ENCODE assay signal across 15 cellular contexts in genomic region chr1:115317101-115318012, GRCh38. TPM values are rescaled to one million over a fixed set of nuclear protein-coding genes. Genes with fewer than 3 reads are reported as not detected.
DNase-seq lines count a peak whose midpoint lies in the region; ATAC-seq, FAIRE-seq and TF ChIP-seq lines count a peak whose summit lies in the region.
"Had no signal": no experiment of that assay in that cellular context is flagged by ENCODE, and none has a peak within 500 bp of the region (broad histone marks: within the 10 kb centered on the region; RNA-seq: fewer than 3 reads in every experiment).

No MANE protein-coding gene starts in this region.

- no peaks in the 10 kb centered on the region for H3K27me3 Mint-ChIP-seq in chondrocyte (ENCODE audit: low read depth)

- H3K4me1 Mint-ChIP-seq in chondrocyte (ENCODE audit: low read depth), result peaks cover 82% of the 10 kb centered on the region

- DNase-seq in NCI-H2227 (lab: John Stamatoyannopoulos, UW; ENCODE audit: unreplicated experiment) (peak; percentile 33), NCI-H2227 treated with DMSO at 0.1 percent for 48 hours (lab: John Stamatoyannopoulos, UW) (no peak), NCI-H2196 (lab: John Stamatoyannopoulos, UW; ENCODE audit: unreplicated experiment) (peak; percentile 79), chondrocyte (ENCODE audit: low spot score) (no peak), urothelium cell line (ENCODE audit: low spot score) (peak; percentile 30), cerebellar cortex (ENCODE audit: low spot score) (no peak)
- DNase-seq: activated CD4-positive, alpha-beta memory T cell treated with anti-CD3 and anti-CD28 coated beads for 36 hours; activated effector memory CD4-positive, alpha-beta T cell treated with Interleukin-2 at 50 U/mL for 16 hours; Caco-2; Kasumi-1; mesenchymal stem cell; stimulated activated naive CD4-positive, alpha-beta T cell treated with Interleukin-2 at 50 U/mL for 16 hours had no signal

- no peak for ATAC-seq in GM21529 (IDR thresholded peaks at IDR 0.05; ENCODE audit: unreplicated experiment)
- no peak for ATAC-seq in GM18867 (IDR thresholded peaks at IDR 0.05; ENCODE audit: unreplicated experiment)

- H3K9me3 Mint-ChIP-seq in chondrocyte (ENCODE audit: low read depth), result peaks cover 4% of the 10 kb centered on the region
- H3K9me3 Mint-ChIP-seq: activated CD4-positive, alpha-beta memory T cell treated with anti-CD3 and anti-CD28 coated beads for 36 hours had no signal

- peak overlapping the region; percentile 45 for H3K27ac Mint-ChIP-seq in chondrocyte (ENCODE audit: unreplicated experiment)
- H3K27ac Mint-ChIP-seq: activated CD4-positive, alpha-beta memory T cell treated with anti-CD3 and anti-CD28 coated beads for 36 hours had no signal

- TF ChIP-seq CTCF in chondrocyte (IDR thresholded peaks at IDR 0.05), result no peak

- FAIRE-seq in urothelium cell line (lab: Jason Lieb, UNC), result no peak
- FAIRE-seq: A204.1 had no signal

- H3K4me3 Mint-ChIP-seq in chondrocyte (ENCODE audit: unreplicated experiment), result no peak overlapping the region
- H3K4me3 Mint-ChIP-seq: activated CD4-positive, alpha-beta memory T cell treated with anti-CD3 and anti-CD28 coated beads for 36 hours had no signal

- peaks cover 5% of the 10 kb centered on the region for H3K36me3 Mint-ChIP-seq in chondrocyte (ENCODE audit: low read depth)
- H3K36me3 Mint-ChIP-seq: activated CD4-positive, alpha-beta memory T cell treated with anti-CD3 and anti-CD28 coated beads for 36 hours had no signal

RNA-seq across cellular contexts. Expression of gene NGF, which starts 20.7 kb away (rescaled TPM):
- total RNA-seq in chondrocyte, result 33.9 to 41.7 TPM (median 41.4 TPM) in 3 replicates
- total RNA-seq: activated CD4-positive, alpha-beta memory T cell treated with anti-CD3 and anti-CD28 coated beads for 36 hours; Caco-2 had no signal

Comparison
In these comparisons a context has a peak if more than half of its experiments do, and no peak if none do; other contexts are left out.
1. DNase-seq: peak in NCI-H2227 (single experiment), NCI-H2196 (single experiment) and urothelium cell line (single experiment); none in NCI-H2227 treated with DMSO at 0.1 percent for 48 hours (single experiment), chondrocyte (single experiment) and cerebellar cortex (single experiment).